Comparison of ENCODE assay signal across 8 cellular contexts in the genomic region with DNA sequence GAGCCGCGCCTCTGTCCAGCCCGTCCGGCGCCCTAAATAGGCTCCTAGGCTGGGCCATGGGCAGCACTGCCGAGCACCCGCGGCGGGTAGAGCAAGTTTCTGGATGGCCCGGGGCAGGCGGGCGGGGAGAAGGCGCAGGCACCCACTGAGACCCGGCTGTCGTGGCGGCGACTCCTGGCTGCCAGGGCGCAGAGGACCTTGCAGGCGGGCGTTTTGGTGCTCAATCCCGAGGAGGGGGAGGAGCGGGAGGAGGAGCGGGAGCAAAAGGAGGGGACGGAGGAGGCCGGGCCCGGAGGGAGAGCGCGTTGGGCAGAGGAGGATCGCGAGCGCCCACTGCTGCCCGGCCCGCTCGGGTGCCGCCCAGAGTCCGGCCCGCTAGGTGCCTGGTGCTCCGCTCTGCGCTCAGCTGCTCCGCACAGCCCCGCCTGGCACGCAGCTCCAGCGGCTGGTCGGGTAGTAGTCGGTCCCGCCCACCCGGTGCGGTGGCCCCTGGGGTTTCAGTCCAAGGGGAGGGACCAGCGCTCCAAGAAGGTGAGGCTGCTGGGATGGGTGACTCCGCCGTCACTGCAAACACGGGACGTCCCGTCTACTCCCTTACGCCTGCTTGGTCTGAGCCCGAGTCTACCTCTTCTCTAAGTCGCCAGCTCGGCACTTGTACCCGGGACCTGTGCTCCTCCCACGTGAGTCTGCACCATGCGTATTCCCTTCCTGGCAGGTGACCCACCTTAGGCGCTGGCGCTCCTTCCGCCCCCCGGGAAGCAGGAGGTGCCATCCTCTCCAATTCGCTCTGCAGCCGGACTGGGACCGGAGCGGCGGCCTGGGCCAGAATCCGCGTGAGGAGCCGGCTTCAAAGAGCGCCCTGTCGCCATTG. TPM values are rescaled to one million over a fixed set of nuclear protein-coding genes. Genes with fewer than 3 reads are reported as not detected.
DNase-seq lines count a peak whose midpoint lies in the region; ATAC-seq and TF ChIP-seq lines count a peak whose summit lies in the region.

TSS of gene HS3ST1 (minus strand) at position 194 of the 871 bp plus-strand sequence. CDS start 28,889 bp downstream, outside the sequence.

- peak; percentile 54 for ATAC-seq in GM18870 (IDR thresholded peaks at IDR 0.05; ENCODE audit: unreplicated experiment)
- peak; percentile 71 for ATAC-seq in HG03097 (IDR thresholded peaks at IDR 0.05; ENCODE audit: low FRiP score, unreplicated experiment)
- ATAC-seq in omental fat pad (ENCODE audit: low FRiP score) = peak; percentile 95
- ATAC-seq in upper lobe of right lung = peak; percentile 97

- H3K4me3 Mint-ChIP-seq in activated naive CD8-positive, alpha-beta T cell treated with anti-CD3 and anti-CD28 coated beads for 36 hours = peak within 1 kb of the TSS; percentile 73

- H3K36me3 ChIP-seq in cardiac muscle cell (no peaks in the 10 kb centered on the region), upper lobe of right lung (no peaks in the 10 kb centered on the region)

- intact Hi-C loops in upper lobe of right lung (cut with DNase I) = no loop called here

- peaks cover 40% of the 10 kb centered on the region for H3K27me3 Mint-ChIP-seq in activated naive CD8-positive, alpha-beta T cell treated with anti-CD3 and anti-CD28 coated beads for 36 hours

- H3K27me3 ChIP-seq in cardiac muscle cell (peaks cover 47% of the 10 kb centered on the region), upper lobe of right lung (peaks cover 20% of the 10 kb centered on the region)

- no peak within 1 kb of the TSS for H3K27ac Mint-ChIP-seq in activated naive CD8-positive, alpha-beta T cell treated with anti-CD3 and anti-CD28 coated beads for 36 hours

- peak; percentile 42 for DNase-seq in AG08396 (ENCODE audit: low spot score)
- peak; percentile 96 for DNase-seq in NCI-H2196 treated with DMSO at 0.1 percent for 48 hours (lab: John Stamatoyannopoulos, UW; ENCODE audit: unreplicated experiment)
- peak; percentile 58 for DNase-seq in activated naive CD8-positive, alpha-beta T cell treated with anti-CD3 and anti-CD28 coated beads for 36 hours
- DNase-seq in cardiac muscle cell (ENCODE audit: low read depth in 1 of 2, low spot score in 1 of 2) = peak; percentile 78 to 84
- DNase-seq in omental fat pad (ENCODE audit: low spot score) = peak; percentile 43
- DNase-seq in upper lobe of right lung = peak; percentile 88

- H3K4me1 Mint-ChIP-seq in activated naive CD8-positive, alpha-beta T cell treated with anti-CD3 and anti-CD28 coated beads for 36 hours = peaks cover 12% of the 10 kb centered on the region

- H3K9me3 Mint-ChIP-seq in activated naive CD8-positive, alpha-beta T cell treated with anti-CD3 and anti-CD28 coated beads for 36 hours = no peaks in the 10 kb centered on the region

- TF ChIP-seq CTCF in cardiac muscle cell (IDR thresholded peaks at IDR 0.05; ENCODE audit: low read depth, low read length) = peak; percentile 80
- TF ChIP-seq CTCF in omental fat pad (IDR thresholded peaks at IDR 0.05) = peak in 1 of 3 donors; percentile 29
- peak; percentile 65 for TF ChIP-seq CTCF in upper lobe of right lung (IDR thresholded peaks at IDR 0.05)

- H3K4me3 ChIP-seq in cardiac muscle cell = peak within 1 kb of the TSS; percentile 46
- H3K4me3 ChIP-seq in upper lobe of right lung = peak within 1 kb of the TSS; percentile 63

- H3K27ac ChIP-seq in cardiac muscle cell (no peak within 1 kb of the TSS), upper lobe of right lung (peak within 1 kb of the TSS; percentile 58)

- H3K36me3 Mint-ChIP-seq in activated naive CD8-positive, alpha-beta T cell treated with anti-CD3 and anti-CD28 coated beads for 36 hours = no peaks in the 10 kb centered on the region

- peaks cover 4% of the 10 kb centered on the region for H3K4me1 ChIP-seq in cardiac muscle cell (ENCODE audit: low read depth)
- H3K4me1 ChIP-seq in upper lobe of right lung = peaks cover 9% of the 10 kb centered on the region

- H3K9me3 ChIP-seq in cardiac muscle cell (ENCODE audit: low read depth) = no peaks in the 10 kb centered on the region
- no peaks in the 10 kb centered on the region for H3K9me3 ChIP-seq in upper lobe of right lung

RNA-seq across cellular contexts. Expression of gene HS3ST1, which starts in this region (rescaled TPM):
- under 1 TPM; 0.04 to 0.33 TPM for total RNA-seq in activated naive CD8-positive, alpha-beta T cell treated with anti-CD3 and anti-CD28 coated beads for 36 hours
- total RNA-seq in cardiac muscle cell (0.09 and 0.35 TPM in 2 replicates), omental fat pad (10 to 100 TPM in 1 of 4 donors, 1 to 10 TPM in 3; 1.1 to 16.3 (median 3.6) TPM), upper lobe of right lung (1.5 TPM)
- polyA plus RNA-seq in cardiac muscle cell = 0.19 and 0.40 TPM in 2 replicates

Comparison
In these comparisons a context has a peak if more than half of its experiments do, and no peak if none do; other contexts are left out.
1. Peak in DNase-seq in activated naive CD8-positive, alpha-beta T cell treated with anti-CD3 and anti-CD28 coated beads for 36 hours; RNA of the gene not detected or under 1 TPM.
2. Peak in DNase-seq and H3K4me3 ChIP-seq in cardiac muscle cell; RNA of the gene not detected or under 1 TPM.
3. DNase-seq: peak in every context shown above with its lines; median percentile 96 in NCI-H2196 treated with DMSO at 0.1 percent for 48 hours; 88 in upper lobe of right lung; 81 in cardiac muscle cell; 58 in activated naive CD8-positive, alpha-beta T cell treated with anti-CD3 and anti-CD28 coated beads for 36 hours; 43 in omental fat pad; 42 in AG08396.